Comparison of ENCODE assay signal across 8 cellular contexts in the genomic region with DNA sequence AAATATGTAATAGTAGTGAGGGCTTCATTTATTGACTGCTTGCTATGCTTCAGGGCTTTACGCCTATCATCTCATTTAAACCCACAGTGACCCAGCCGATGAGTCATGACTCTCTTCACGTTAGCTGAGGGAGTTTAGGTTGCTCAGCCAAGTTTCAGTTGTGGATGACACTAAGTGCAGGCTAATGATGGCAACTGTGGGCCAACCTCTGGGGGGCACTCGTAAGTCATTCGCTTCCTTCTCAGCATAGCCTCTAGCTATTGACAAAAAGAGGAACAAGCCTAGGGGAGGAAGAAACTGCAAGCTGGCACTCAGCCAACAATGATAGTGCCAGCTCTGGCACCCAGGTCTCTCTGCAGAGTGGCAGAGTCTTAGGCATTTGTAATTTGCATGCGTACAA.
DNase-seq lines count a peak whose midpoint lies in the region; TF ChIP-seq lines count a peak whose summit lies in the region.

No MANE protein-coding gene starts in this region.

- peaks cover 3% of the 10 kb centered on the region for H3K36me3 Mint-ChIP-seq in activated CD4-positive, alpha-beta T cell treated with anti-CD3 and anti-CD28 coated beads, Interleukin-2, amount 10 ng/mL, durations not matched to agents 24 days and 14 days (ENCODE audit: low read depth)
- no peaks in the 10 kb centered on the region for H3K36me3 Mint-ChIP-seq in glutamatergic neuron (ENCODE audit: unreplicated experiment)

- H3K4me2 ChIP-seq in MM.1S (ENCODE audit: low read depth, low read length), result no peak overlapping the region
- no peak overlapping the region for H3K4me2 ChIP-seq in osteoblast (ENCODE audit: insufficient read depth, low read length)

- TF ChIP-seq CTCF in GM12873 (IDR thresholded peaks at IDR 0.05; ENCODE audit: insufficient read depth, low read depth, low read length, missing control alignments) (peak; percentile 88), MM.1S (IDR thresholded peaks at IDR 0.05; ENCODE audit: low read length) (peak; percentile 81), osteoblast (IDR thresholded peaks at IDR 0.05; ENCODE audit: extremely low read depth, low read depth, low read length) (no peak), glutamatergic neuron (IDR thresholded peaks at IDR 0.05; ENCODE audit: partially characterized antibody, unreplicated experiment) (no peak)

- H2AFZ ChIP-seq in MM.1S (ENCODE audit: low read length) (no peak overlapping the region), osteoblast (ENCODE audit: low read length) (no peak overlapping the region)

- H3K4me3 ChIP-seq in MM.1S (ENCODE audit: low read length), result no peak overlapping the region
- H3K4me3 ChIP-seq in effector memory CD4-positive, alpha-beta T cell (ENCODE audit: insufficient read depth, low read depth, low read length, poor library complexity, severe bottlenecking), result no peak overlapping the region
- H3K4me3 ChIP-seq in osteoblast (ENCODE audit: insufficient read depth, low read length), result no peak overlapping the region

- no peak overlapping the region for H3K4me3 Mint-ChIP-seq in activated CD4-positive, alpha-beta T cell treated with anti-CD3 and anti-CD28 coated beads, Interleukin-2, amount 10 ng/mL, durations not matched to agents 24 days and 14 days
- no peak overlapping the region for H3K4me3 Mint-ChIP-seq in glutamatergic neuron (ENCODE audit: unreplicated experiment)

- H3K27me3 ChIP-seq in MM.1S (replicated peaks; ENCODE audit: insufficient read depth, low read length) (no peaks in the 10 kb centered on the region), osteoblast (ENCODE audit: insufficient read depth, low read length) (no peaks in the 10 kb centered on the region)
- no peaks in the 10 kb centered on the region for H3K27me3 ChIP-seq in effector memory CD4-positive, alpha-beta T cell (replicated peaks; ENCODE audit: control insufficient read depth, insufficient read depth, low read length, poor library complexity, severe bottlenecking)

- intact Hi-C loops in activated CD4-positive, alpha-beta T cell treated with anti-CD3 and anti-CD28 coated beads, Interleukin-2, amount 10 ng/mL, durations not matched to agents 24 days and 14 days (cut with micrococcal nuclease), result loop anchor here (5.0 kb wide), 1 partner anchor 385 kb away; a partner anchor contains a TSS

- H3K27ac ChIP-seq in MM.1S (ENCODE audit: low read length), result no peak overlapping the region
- H3K27ac ChIP-seq in effector memory CD4-positive, alpha-beta T cell (ENCODE audit: insufficient read depth, low read length, poor library complexity, severe bottlenecking), result no peak overlapping the region
- no peak overlapping the region for H3K27ac ChIP-seq in osteoblast (ENCODE audit: low read depth, low read length)

- peaks cover 71% of the 10 kb centered on the region for H3K4me1 Mint-ChIP-seq in activated CD4-positive, alpha-beta T cell treated with anti-CD3 and anti-CD28 coated beads, Interleukin-2, amount 10 ng/mL, durations not matched to agents 24 days and 14 days
- H3K4me1 Mint-ChIP-seq in glutamatergic neuron (ENCODE audit: low read depth, unreplicated experiment), result peaks cover 26% of the 10 kb centered on the region

- H4K20me1 ChIP-seq in MM.1S (ENCODE audit: insufficient read depth, low read length), result no peaks in the 10 kb centered on the region
- H4K20me1 ChIP-seq in osteoblast (ENCODE audit: insufficient read depth, low read length), result peaks cover 14% of the 10 kb centered on the region

- H3K27ac Mint-ChIP-seq in activated CD4-positive, alpha-beta T cell treated with anti-CD3 and anti-CD28 coated beads, Interleukin-2, amount 10 ng/mL, durations not matched to agents 24 days and 14 days, result no peak overlapping the region
- H3K27ac Mint-ChIP-seq in glutamatergic neuron (ENCODE audit: unreplicated experiment), result no peak overlapping the region

- H3K79me2 ChIP-seq in MM.1S (ENCODE audit: low read length), result peaks cover 19% of the 10 kb centered on the region; the same call in 1 of the 2 replicates
- H3K79me2 ChIP-seq in osteoblast (ENCODE audit: insufficient read depth, low read length), result peaks cover 4% of the 10 kb centered on the region

- no peaks in the 10 kb centered on the region for H3K9me3 Mint-ChIP-seq in activated CD4-positive, alpha-beta T cell treated with anti-CD3 and anti-CD28 coated beads, Interleukin-2, amount 10 ng/mL, durations not matched to agents 24 days and 14 days
- no peaks in the 10 kb centered on the region for H3K9me3 Mint-ChIP-seq in glutamatergic neuron (ENCODE audit: unreplicated experiment)

- no peaks in the 10 kb centered on the region for H3K27me3 Mint-ChIP-seq in activated CD4-positive, alpha-beta T cell treated with anti-CD3 and anti-CD28 coated beads, Interleukin-2, amount 10 ng/mL, durations not matched to agents 24 days and 14 days
- peaks cover 2% of the 10 kb centered on the region for H3K27me3 Mint-ChIP-seq in glutamatergic neuron (ENCODE audit: unreplicated experiment)

- H3F3A ChIP-seq in MM.1S (ENCODE audit: insufficient read depth, low read length), result no peaks in the 10 kb centered on the region

- no peaks in the 10 kb centered on the region for H3K36me3 ChIP-seq in MM.1S (replicated peaks; ENCODE audit: insufficient read depth, low read length)
- no peaks in the 10 kb centered on the region for H3K36me3 ChIP-seq in effector memory CD4-positive, alpha-beta T cell (ENCODE audit: control insufficient read depth, insufficient read depth, low read length)
- no peaks in the 10 kb centered on the region for H3K36me3 ChIP-seq in osteoblast (ENCODE audit: insufficient read depth, low read length)

- peaks cover 8% of the 10 kb centered on the region; the same call in 1 of the 2 replicates for H3K4me1 ChIP-seq in MM.1S (ENCODE audit: low read length)
- peaks cover 47% of the 10 kb centered on the region for H3K4me1 ChIP-seq in effector memory CD4-positive, alpha-beta T cell (ENCODE audit: control insufficient read depth, insufficient read depth, low read length, poor library complexity, severe bottlenecking)
- peaks cover 3% of the 10 kb centered on the region for H3K4me1 ChIP-seq in osteoblast (ENCODE audit: insufficient read depth, low read length)

- H3K9ac ChIP-seq in MM.1S (ENCODE audit: low read length), result no peak overlapping the region

- DNase-seq in HCEC 1CT, result peak; percentile 34
- DNase-seq in MM.1S, result peak; percentile 88
- peak; percentile 84 for DNase-seq in activated CD4-positive, alpha-beta T cell treated with anti-CD3 and anti-CD28 coated beads, Interleukin-2, amount 10 ng/mL, durations not matched to agents 24 days and 14 days
- DNase-seq in effector memory CD4-positive, alpha-beta T cell, result peak; percentile 6 to 33 (median 29)
- peak; percentile 64 for DNase-seq in osteoblast (ENCODE audit: insufficient read length, low spot score, missing footprints)
- no peak for DNase-seq in glutamatergic neuron
- DNase-seq in NCI-H1092 (lab: John Stamatoyannopoulos, UW), result no peak

- H3K9me3 ChIP-seq in MM.1S (replicated peaks; ENCODE audit: insufficient read depth, low read length), result no peaks in the 10 kb centered on the region
- H3K9me3 ChIP-seq in effector memory CD4-positive, alpha-beta T cell (ENCODE audit: control insufficient read depth, low read length), result no peaks in the 10 kb centered on the region
- no peaks in the 10 kb centered on the region for H3K9me3 ChIP-seq in osteoblast (ENCODE audit: low read depth, low read length)

- H3K9me2 ChIP-seq in MM.1S (replicated peaks; ENCODE audit: insufficient read depth, low read length), result no peaks in the 10 kb centered on the region

Comparison
In these comparisons a context has a peak if more than half of its experiments do, and no peak if none do; other contexts are left out.
1. CTCF ChIP-seq: peak in GM12873 (single experiment) and MM.1S (single experiment); none in osteoblast (single experiment) and glutamatergic neuron (single experiment).
2. DNase-seq: peak in HCEC 1CT (single experiment), MM.1S (single experiment), activated CD4-positive, alpha-beta T cell treated with anti-CD3 and anti-CD28 coated beads, Interleukin-2, amount 10 ng/mL, durations not matched to agents 24 days and 14 days (single experiment), effector memory CD4-positive, alpha-beta T cell (3 of 3) and osteoblast (single experiment); none in glutamatergic neuron (single experiment) and NCI-H1092 (single experiment).